In genomic region chr15:50865515-50866370, GRCh38 we compare ENCODE assay signal across 24 cellular contexts.
"Had no signal": no experiment of that assay in that cellular context is flagged by ENCODE, and none has a peak within 500 bp of the region (broad histone marks: within the 10 kb centered on the region; RNA-seq: fewer than 3 reads in every experiment).

No MANE protein-coding gene starts in this region.

- H3K36me3 ChIP-seq: brain microvascular endothelial cell, cardiac muscle cell, WERI-Rb-1 had no signal

- H3K9me3 ChIP-seq: SK-N-SH had no signal

- DNase-seq: activated CD4-positive, alpha-beta memory T cell treated with anti-CD3 and anti-CD28 coated beads, Interleukin-2, amount 10 ng/mL, durations not matched to agents 7 days and 5 days; activated CD4-positive, alpha-beta T cell treated with anti-CD3 and anti-CD28 coated beads for 36 hours; activated CD4-positive, alpha-beta T cell treated with anti-CD3 and anti-CD28 coated beads, Interleukin-2, amount 50 U/mL, for 1 hour; activated gamma-delta T cell; activated naive CD4-positive, alpha-beta T cell treated with anti-CD3 and anti-CD28 coated beads for 36 hours; activated T-cell treated with anti-CD3 and anti-CD28 coated beads for 4 hours; activated T-cell treated with anti-CD3 and anti-CD28 coated beads, Interleukin-2, amount 50 U/mL, for 48 hours; amygdala; brain microvascular endothelial cell; MM.1S; NCI-H1105 treated with DMSO at 0.1 percent for 48 hours; NCI-H1436 treated with DMSO at 0.1 percent for 48 hours; NCI-H187 treated with DMSO at 0.1 percent for 48 hours; NCI-H2171; NCI-H2227 treated with DMSO at 0.1 percent for 48 hours; NCI-H446 treated with DMSO at 0.1 percent for 48 hours; NCI-H524 treated with DMSO at 0.1 percent for 48 hours; NCI-H748 treated with DMSO at 0.1 percent for 48 hours; SK-N-SH; T-helper 1 cell; WERI-Rb-1 had no signal

- H3K27me3 ChIP-seq: brain microvascular endothelial cell, cardiac muscle cell had no signal

- H3K27me3 Mint-ChIP-seq: activated naive CD8-positive, alpha-beta T cell had no signal

- H3K36me3 Mint-ChIP-seq: activated naive CD8-positive, alpha-beta T cell had no signal

- H3K4me3 Mint-ChIP-seq: activated CD4-positive, alpha-beta memory T cell treated with anti-CD3 and anti-CD28 coated beads, Interleukin-2, amount 10 ng/mL, durations not matched to agents 7 days and 5 days; activated CD4-positive, alpha-beta T cell treated with anti-CD3 and anti-CD28 coated beads for 36 hours; activated naive CD4-positive, alpha-beta T cell treated with anti-CD3 and anti-CD28 coated beads for 36 hours; activated naive CD8-positive, alpha-beta T cell; activated T-helper 17 cell treated with anti-CD3 and anti-CD28 coated beads, Interleukin-2, amount 50 U/mL, for 72 hours had no signal

- H3K9me3 Mint-ChIP-seq: activated CD4-positive, alpha-beta memory T cell treated with anti-CD3 and anti-CD28 coated beads, Interleukin-2, amount 10 ng/mL, durations not matched to agents 7 days and 5 days; activated naive CD4-positive, alpha-beta T cell treated with anti-CD3 and anti-CD28 coated beads for 36 hours; activated T-helper 17 cell treated with anti-CD3 and anti-CD28 coated beads, Interleukin-2, amount 50 U/mL, for 72 hours had no signal

- H3K27ac ChIP-seq: brain microvascular endothelial cell, cardiac muscle cell, WERI-Rb-1 had no signal

- H3K4me1 Mint-ChIP-seq: activated CD4-positive, alpha-beta memory T cell treated with anti-CD3 and anti-CD28 coated beads, Interleukin-2, amount 10 ng/mL, durations not matched to agents 7 days and 5 days; activated CD4-positive, alpha-beta T cell treated with anti-CD3 and anti-CD28 coated beads for 36 hours had no signal

- ATAC-seq: activated CD4-positive, alpha-beta T cell treated with anti-CD3 and anti-CD28 coated beads for 36 hours; activated T-helper 17 cell treated with anti-CD3 and anti-CD28 coated beads, Interleukin-2, amount 50 U/mL, for 72 hours had no signal

- H3K4me2 ChIP-seq: SK-N-SH had no signal

- H3K27ac Mint-ChIP-seq: activated CD4-positive, alpha-beta memory T cell treated with anti-CD3 and anti-CD28 coated beads, Interleukin-2, amount 10 ng/mL, durations not matched to agents 7 days and 5 days; activated CD4-positive, alpha-beta T cell treated with anti-CD3 and anti-CD28 coated beads for 36 hours; activated naive CD4-positive, alpha-beta T cell treated with anti-CD3 and anti-CD28 coated beads for 36 hours; activated naive CD8-positive, alpha-beta T cell; activated T-helper 17 cell treated with anti-CD3 and anti-CD28 coated beads, Interleukin-2, amount 50 U/mL, for 72 hours had no signal

- H3K4me3 ChIP-seq: cardiac muscle cell had no signal

- H3K9me2 ChIP-seq: SK-N-SH had no signal
